ENCODE assay signal across 9 cellular contexts in genomic region chr9:78365979-78366697, GRCh38.
DNase-seq lines count a peak whose midpoint lies in the region; ATAC-seq and TF ChIP-seq lines count a peak whose summit lies in the region.
"Had no signal": no experiment of that assay in that cellular context is flagged by ENCODE, and none has a peak within 500 bp of the region (broad histone marks: within the 10 kb centered on the region; RNA-seq: fewer than 3 reads in every experiment).

No MANE protein-coding gene starts in this region.

- H3K36me3 ChIP-seq in BJ (ENCODE audit: control insufficient read depth, insufficient read depth, low read length) (no peaks in the 10 kb centered on the region), adrenal gland (replicated peaks in 1 of 2) (no peaks in the 10 kb centered on the region), liver (ENCODE audit: control insufficient read depth in 4 of 4, insufficient read depth in 3 of 4, low read depth in 1 of 4, low read length in 3 of 4) (no peaks in the 10 kb centered on the region)

- H3K4me3 Mint-ChIP-seq in stimulated activated naive B cell treated with anti-CD40 and anti-IgM and Interleukin-4, amounts not matched to agents 10 μg/mL and 1 μg/mL and 100 μg/mL, for 72 hours, result no peak overlapping the region

- no peak for ATAC-seq in stimulated activated naive B cell treated with anti-CD40 and anti-IgM and Interleukin-4, amounts not matched to agents 10 μg/mL and 1 μg/mL and 100 μg/mL, for 72 hours (replicated peaks)

- intact Hi-C loops in adrenal gland (cut with DNase I), result loop anchor here (2.0 to 5.0 kb wide), 2 partner anchors 104 to 107 kb away; no protein-coding TSS in a partner anchor

- peak; percentile 82 for TF ChIP-seq RAD21 in liver (IDR thresholded peaks at IDR 0.05)

- H3K4me1 ChIP-seq in adrenal gland (replicated peaks in 1 of 2) (no peaks in the 10 kb centered on the region), liver (ENCODE audit: control insufficient read depth in 4 of 4, insufficient read depth in 4 of 4, low read length in 3 of 4) (peaks cover 0 to 15% (median 0%) of the 10 kb centered on the region in 4 donors)

- H3K27ac ChIP-seq in adrenal gland (no peak overlapping the region), liver (ENCODE audit: low read depth in 1 of 2, low read length in 2 of 2) (no peak overlapping the region)

- H3K27me3 Mint-ChIP-seq in stimulated activated naive B cell treated with anti-CD40 and anti-IgM and Interleukin-4, amounts not matched to agents 10 μg/mL and 1 μg/mL and 100 μg/mL, for 72 hours, result peaks cover 5 to 6% of the 10 kb centered on the region in 2 donors

- no peaks in the 10 kb centered on the region for H3K9me3 Mint-ChIP-seq in stimulated activated naive B cell treated with anti-CD40 and anti-IgM and Interleukin-4, amounts not matched to agents 10 μg/mL and 1 μg/mL and 100 μg/mL, for 72 hours

- POLR2A ChIA-PET in BJ (lab: Charles Lee), result no interaction called here

- H3K9ac ChIP-seq in liver (ENCODE audit: low read depth in 1 of 2, low read length in 2 of 2), result no peak overlapping the region

- H3K36me3 Mint-ChIP-seq in stimulated activated naive B cell treated with anti-CD40 and anti-IgM and Interleukin-4, amounts not matched to agents 10 μg/mL and 1 μg/mL and 100 μg/mL, for 72 hours, result no peaks in the 10 kb centered on the region

- TF ChIP-seq CTCF in BJ (IDR thresholded peaks at IDR 0.05; ENCODE audit: insufficient read depth, low read depth, low read length) (peak; percentile 71), adrenal gland (IDR thresholded peaks at IDR 0.05) (peak; percentile 26 to 67 (median 52)), liver (IDR thresholded peaks at IDR 0.05; ENCODE audit: low read depth, low read length, missing input control) (peak; percentile 76)

- H3K9me3 ChIP-seq in adrenal gland (replicated peaks in 1 of 3), result no peaks in the 10 kb centered on the region
- no peaks in the 10 kb centered on the region for H3K9me3 ChIP-seq in liver (ENCODE audit: control insufficient read depth in 4 of 4, low read length in 3 of 4)

- DNase-seq in BJ (ENCODE audit: low read depth) (no peak), KBM-7 (peak; percentile 22), adrenal gland (no peak), T1000 (lab: John Stamatoyannopoulos, UW) (no peak), amniotic stem cell (lab: John Stamatoyannopoulos, UW) (no peak), midbrain (lab: John Stamatoyannopoulos, UW) (no peak)
- DNase-seq in stimulated activated naive B cell treated with anti-CD40 and anti-IgM and Interleukin-4, amounts not matched to agents 10 μg/mL and 1 μg/mL and 100 μg/mL, for 72 hours, result no peak
- DNase-seq: effector CD8-positive, alpha-beta T cell had no signal

- in situ Hi-C loops in KBM-7 (cut with MboI; ENCODE audit: low pct_unique_long_range_greater_than_20kb, low sequenced_read_pairs), result no loop called here

- no peaks in the 10 kb centered on the region for H3K4me1 Mint-ChIP-seq in stimulated activated naive B cell treated with anti-CD40 and anti-IgM and Interleukin-4, amounts not matched to agents 10 μg/mL and 1 μg/mL and 100 μg/mL, for 72 hours

- no peak overlapping the region for H3K27ac Mint-ChIP-seq in stimulated activated naive B cell treated with anti-CD40 and anti-IgM and Interleukin-4, amounts not matched to agents 10 μg/mL and 1 μg/mL and 100 μg/mL, for 72 hours

- H3K4me3 ChIP-seq in BJ (ENCODE audit: low read depth, low read length) (no peak overlapping the region), adrenal gland (no peak overlapping the region), liver (ENCODE audit: low read depth in 1 of 3, low read length in 3 of 3) (no peak overlapping the region)

- 38 to 53% (median 43%) methylated on average over 4 of the region's 4 CpGs for WGBS in adrenal gland, 4 donors
- 50% methylated on average over 4 of the region's 4 CpGs for WGBS in liver

- CTCF ChIA-PET in BJ (lab: Yijun Ruan, JAX), result interaction anchor here (0.6 to 2.3 kb wide), 12 partner anchors 9 to 1919 kb away, joined by 3 to 11 read pairs (median 3); no protein-coding TSS in a partner anchor

- H3K27me3 ChIP-seq in BJ (ENCODE audit: control insufficient read depth, insufficient read depth, low read length) (no peaks in the 10 kb centered on the region), adrenal gland (no peaks in the 10 kb centered on the region), liver (ENCODE audit: control insufficient read depth in 4 of 4, insufficient read depth in 4 of 4, low read length in 3 of 4) (no peaks in the 10 kb centered on the region)

- TF ChIP-seq POLR2A in adrenal gland (IDR thresholded peaks at IDR 0.05), result no peak

TF ChIP-seq in liver, 16 proteins besides CTCF, POLR2A, EP300 and RAD21:
- TF ChIP-seq MAX (IDR thresholded peaks at IDR 0.05) (no peak), NR2F2 (IDR thresholded peaks at IDR 0.05) (no peak), SP1 (IDR thresholded peaks at IDR 0.05) (no peak), JUND (IDR thresholded peaks at IDR 0.05) (no peak), EGR1 (IDR thresholded peaks at IDR 0.05; ENCODE audit: low read depth in 2 of 2) (no peak), HNF4G (IDR thresholded peaks at IDR 0.05) (no peak), RXRA (IDR thresholded peaks at IDR 0.05) (no peak), GABPA (IDR thresholded peaks at IDR 0.05 in 1 of 2, conservative IDR thresholded peaks at IDR 0.05 in 1 of 2) (no peak), REST (IDR thresholded peaks at IDR 0.05) (no peak), TAF1 (conservative IDR thresholded peaks at IDR 0.05) (no peak), ZBTB33 (IDR thresholded peaks at IDR 0.05) (no peak), FOXA1 (IDR thresholded peaks at IDR 0.05) (no peak), HNF4A (conservative IDR thresholded peaks at IDR 0.05) (no peak), ATF3 (IDR thresholded peaks at IDR 0.05) (no peak), YY1 (IDR thresholded peaks at IDR 0.05) (no peak), FOXA2 (IDR thresholded peaks at IDR 0.05) (no peak)
